ENCODE assay signal across 8 cellular contexts in genomic region chr2:27095745-27096651, GRCh38. TPM values are rescaled to one million over a fixed set of nuclear protein-coding genes. Genes with fewer than 3 reads are reported as not detected.
DNase-seq lines count a peak whose midpoint lies in the region; ATAC-seq and TF ChIP-seq lines count a peak whose summit lies in the region.

No MANE protein-coding gene starts in this region.

- H3K36me3 Mint-ChIP-seq in CD4-positive, CD25-positive, alpha-beta regulatory T cell: peaks cover 5% of the 10 kb centered on the region
- no peaks in the 10 kb centered on the region for H3K36me3 Mint-ChIP-seq in activated naive CD4-positive, alpha-beta T cell treated with anti-CD3 and anti-CD28 coated beads, Interleukin-2, amount 10 ng/mL, durations not matched to agents 7 days and 5 days
- H3K36me3 Mint-ChIP-seq in osteocyte (ENCODE audit: unreplicated experiment): no peaks in the 10 kb centered on the region

- no peaks in the 10 kb centered on the region for H4K20me1 ChIP-seq in GM23248 (ENCODE audit: insufficient read depth)

- H2AFZ ChIP-seq in GM23248: peak overlapping the region; percentile 87

- H3K4me3 Mint-ChIP-seq in CD4-positive, CD25-positive, alpha-beta regulatory T cell: peak overlapping the region in 2 of 4 donors; percentile 24 to 26
- H3K4me3 Mint-ChIP-seq in activated naive CD4-positive, alpha-beta T cell treated with anti-CD3 and anti-CD28 coated beads, Interleukin-2, amount 10 ng/mL, durations not matched to agents 7 days and 5 days: no peak overlapping the region
- H3K4me3 Mint-ChIP-seq in osteocyte (ENCODE audit: unreplicated experiment): peak overlapping the region; percentile 59

- no peaks in the 10 kb centered on the region for H3K9me3 ChIP-seq in CD4-positive, CD25-positive, alpha-beta regulatory T cell (ENCODE audit: control insufficient read depth in 2 of 2, low read length in 2 of 2)
- H3K9me3 ChIP-seq in GM23248 (ENCODE audit: low read depth): no peaks in the 10 kb centered on the region

- no peaks in the 10 kb centered on the region for H3K9me3 Mint-ChIP-seq in CD4-positive, CD25-positive, alpha-beta regulatory T cell
- no peaks in the 10 kb centered on the region for H3K9me3 Mint-ChIP-seq in activated naive CD4-positive, alpha-beta T cell treated with anti-CD3 and anti-CD28 coated beads, Interleukin-2, amount 10 ng/mL, durations not matched to agents 7 days and 5 days
- no peaks in the 10 kb centered on the region for H3K9me3 Mint-ChIP-seq in osteocyte (ENCODE audit: unreplicated experiment)

- H3K9ac ChIP-seq in GM23248: no peak overlapping the region

- peak overlapping the region in 1 of 3 donors; percentile 20 for H3K27ac Mint-ChIP-seq in CD4-positive, CD25-positive, alpha-beta regulatory T cell
- H3K27ac Mint-ChIP-seq in activated naive CD4-positive, alpha-beta T cell treated with anti-CD3 and anti-CD28 coated beads, Interleukin-2, amount 10 ng/mL, durations not matched to agents 7 days and 5 days: no peak overlapping the region
- no peak overlapping the region for H3K27ac Mint-ChIP-seq in osteocyte (ENCODE audit: unreplicated experiment)

- intact Hi-C loops in head of caudate nucleus (cut with DNase I): loop anchor here (10.0 kb wide), 1 partner anchor 189 kb away; the partner anchor contains the start of gene TRIM54

- no peaks in the 10 kb centered on the region for H3K9me2 ChIP-seq in GM23248 (ENCODE audit: insufficient read depth)

- no peak overlapping the region for H3K27ac ChIP-seq in CD4-positive, CD25-positive, alpha-beta regulatory T cell (ENCODE audit: insufficient read depth, low read length, poor library complexity, severe bottlenecking)
- H3K27ac ChIP-seq in GM23248: no peak overlapping the region

- ATAC-seq in CD4-positive, CD25-positive, alpha-beta regulatory T cell (ENCODE audit: low read depth in 2 of 2): peak; percentile 48 to 57
- no peak for ATAC-seq in HG03095 (IDR thresholded peaks at IDR 0.05; ENCODE audit: unreplicated experiment)
- ATAC-seq in GM19455 (IDR thresholded peaks at IDR 0.05; ENCODE audit: unreplicated experiment): no peak

- no peak for TF ChIP-seq CTCF in osteocyte (IDR thresholded peaks at IDR 0.05)

- CTCF ChIA-PET in activated naive CD4-positive, alpha-beta T cell treated with anti-CD3 and anti-CD28 coated beads, Interleukin-2, amount 10 ng/mL, durations not matched to agents 7 days and 5 days (lab: Charles Lee): interaction anchor here (0.9 to 3.0 kb wide), 4 partner anchors 9 to 207 kb away, joined by 3 to 13 read pairs (median 7); partner anchors contain the start of gene KHK

- in situ Hi-C loops in GM23248 (cut with MboI): no loop called here

- peaks cover 6% of the 10 kb centered on the region for H3K4me1 ChIP-seq in CD4-positive, CD25-positive, alpha-beta regulatory T cell (ENCODE audit: control insufficient read depth, insufficient read depth, low read length, poor library complexity, severe bottlenecking)
- no peaks in the 10 kb centered on the region for H3K4me1 ChIP-seq in GM23248 (ENCODE audit: insufficient read depth)

- H3K27me3 ChIP-seq in CD4-positive, CD25-positive, alpha-beta regulatory T cell (ENCODE audit: control insufficient read depth, insufficient read depth, low read length): no peaks in the 10 kb centered on the region
- H3K27me3 ChIP-seq in GM23248 (replicated peaks; ENCODE audit: insufficient read depth): no peaks in the 10 kb centered on the region

- H3K4me2 ChIP-seq in GM23248 (ENCODE audit: unreplicated experiment): peak overlapping the region; percentile 67

- peaks cover 0 to 19% (median 9%) of the 10 kb centered on the region in 4 donors for H3K4me1 Mint-ChIP-seq in CD4-positive, CD25-positive, alpha-beta regulatory T cell
- peaks cover 15% of the 10 kb centered on the region for H3K4me1 Mint-ChIP-seq in activated naive CD4-positive, alpha-beta T cell treated with anti-CD3 and anti-CD28 coated beads, Interleukin-2, amount 10 ng/mL, durations not matched to agents 7 days and 5 days
- peaks cover 4% of the 10 kb centered on the region for H3K4me1 Mint-ChIP-seq in osteocyte (ENCODE audit: unreplicated experiment)

- H3F3A ChIP-seq in GM23248 (ENCODE audit: insufficient read depth): no peaks in the 10 kb centered on the region

- DNase-seq in CD4-positive, CD25-positive, alpha-beta regulatory T cell: peak; percentile 22 to 65 (median 31)
- DNase-seq in GM23248 (peak; percentile 80), NCI-H748 treated with DMSO at 0.1 percent for 48 hours (lab: John Stamatoyannopoulos, UW) (peak; percentile 28), head of caudate nucleus (peak; percentile 58 to 91 (median 80)), osteocyte (ENCODE audit: extremely low spot score, unreplicated experiment) (peak; percentile 79)
- DNase-seq in activated naive CD4-positive, alpha-beta T cell treated with anti-CD3 and anti-CD28 coated beads, Interleukin-2, amount 10 ng/mL, durations not matched to agents 7 days and 5 days: peak; percentile 67

- H3K36me3 ChIP-seq in CD4-positive, CD25-positive, alpha-beta regulatory T cell (ENCODE audit: control insufficient read depth, insufficient read depth, low read length): no peaks in the 10 kb centered on the region
- no peaks in the 10 kb centered on the region for H3K36me3 ChIP-seq in GM23248 (ENCODE audit: low read depth)

- H3K27me3 Mint-ChIP-seq in CD4-positive, CD25-positive, alpha-beta regulatory T cell: no peaks in the 10 kb centered on the region
- no peaks in the 10 kb centered on the region for H3K27me3 Mint-ChIP-seq in activated naive CD4-positive, alpha-beta T cell treated with anti-CD3 and anti-CD28 coated beads, Interleukin-2, amount 10 ng/mL, durations not matched to agents 7 days and 5 days
- no peaks in the 10 kb centered on the region for H3K27me3 Mint-ChIP-seq in osteocyte (ENCODE audit: unreplicated experiment)

- WGBS in GM23248 (ENCODE audit: low coverage in 1 of 2, low lambda C conversion rate in 2 of 2, missing lambda C conversion rate in 2 of 2), 2 experiments: 24 to 25% methylated on average over 18 of the region's 18 CpGs

- no peak overlapping the region for H3K4me3 ChIP-seq in CD4-positive, CD25-positive, alpha-beta regulatory T cell (ENCODE audit: low read depth, low read length)
- peak overlapping the region; percentile 45 for H3K4me3 ChIP-seq in GM23248

- no peaks in the 10 kb centered on the region for H3K79me2 ChIP-seq in GM23248 (ENCODE audit: insufficient read depth)

RNA-seq across cellular contexts. Expression of gene KHK, which starts 9.4 kb away (rescaled TPM):
- 5.3 TPM for total RNA-seq in CD4-positive, CD25-positive, alpha-beta regulatory T cell
- 1 to 10 TPM; 3.4 to 6.6 (median 6.0) TPM for polyA plus RNA-seq in CD4-positive, CD25-positive, alpha-beta regulatory T cell
- not detected in 2 replicates for total RNA-seq in GM23248 (2014; rRNA removed; shearing (Covaris generic))
- 0.24 and 0.51 TPM in 2 replicates for polyA plus RNA-seq in GM23248 (2016; fragmentation: Nextera tagmentation; extraction: Ambion mirVana)
- 2.0 and 2.4 TPM in 2 replicates for total RNA-seq in osteocyte

RNA-seq across cellular contexts. Expression of gene EMILIN1, which starts 17.6 kb away (rescaled TPM):
- 0.22 TPM for total RNA-seq in CD4-positive, CD25-positive, alpha-beta regulatory T cell
- polyA plus RNA-seq in CD4-positive, CD25-positive, alpha-beta regulatory T cell: 1 to 10 TPM in 2 of 4 donors, under 1 TPM in 2; 0.33 to 1.5 (median 0.94) TPM
- 219 and 229 TPM in 2 replicates for total RNA-seq in GM23248 (2014; rRNA removed; shearing (Covaris generic))
- 61.5 and 65.0 TPM in 2 replicates for polyA plus RNA-seq in GM23248 (2016; fragmentation: Nextera tagmentation; extraction: Ambion mirVana)
- 206 and 212 TPM in 2 replicates for total RNA-seq in osteocyte

RNA-seq across cellular contexts. Expression of gene CGREF1, which starts 22.9 kb away (rescaled TPM):
- not detected for total RNA-seq in CD4-positive, CD25-positive, alpha-beta regulatory T cell
- polyA plus RNA-seq in CD4-positive, CD25-positive, alpha-beta regulatory T cell: under 1 TPM in 1 of 4 donors, not detected in 3; 0.20 TPM
- 19.2 and 23.3 TPM in 2 replicates for total RNA-seq in GM23248 (2014; rRNA removed; shearing (Covaris generic))
- 17.2 and 17.8 TPM in 2 replicates for polyA plus RNA-seq in GM23248 (2016; fragmentation: Nextera tagmentation; extraction: Ambion mirVana)
- total RNA-seq in osteocyte: 1.2 and 1.9 TPM in 2 replicates

RNA-seq across cellular contexts. Expression of gene OST4, which starts 24.5 kb away (rescaled TPM):
- total RNA-seq in CD4-positive, CD25-positive, alpha-beta regulatory T cell: 279 TPM
- polyA plus RNA-seq in CD4-positive, CD25-positive, alpha-beta regulatory T cell: 1,000 to 10,000 TPM in 1 of 4 donors, 100 to 1,000 TPM in 3; 827 to 1,033 (median 916) TPM
- total RNA-seq in GM23248 (2014; rRNA removed; shearing (Covaris generic)): 445 and 499 TPM in 2 replicates
- polyA plus RNA-seq in GM23248 (2016; fragmentation: Nextera tagmentation; extraction: Ambion mirVana): 906 and 942 TPM in 2 replicates
- 369 and 380 TPM in 2 replicates for total RNA-seq in osteocyte

RNA-seq across cellular contexts. Expression of gene ABHD1, which starts 27.6 kb away (rescaled TPM):
- total RNA-seq in CD4-positive, CD25-positive, alpha-beta regulatory T cell: 0.89 TPM
- polyA plus RNA-seq in CD4-positive, CD25-positive, alpha-beta regulatory T cell: 1 to 10 TPM in 2 of 4 donors, under 1 TPM in 2; 0.21 to 1.7 (median 0.98) TPM
- total RNA-seq in GM23248 (2014; rRNA removed; shearing (Covaris generic)): not detected in 2 replicates
- not detected in 2 replicates for polyA plus RNA-seq in GM23248 (2016; fragmentation: Nextera tagmentation; extraction: Ambion mirVana)
- 0.48 TPM in 1 of 2 replicates, not detected in the other for total RNA-seq in osteocyte

Comparison
In these comparisons a context has a peak if more than half of its experiments do, and no peak if none do; other contexts are left out.
1. ATAC-seq: peak in CD4-positive, CD25-positive, alpha-beta regulatory T cell (2 of 2); none in HG03095 (single experiment) and GM19455 (single experiment).
2. DNase-seq: peak in every context shown above with its lines; median percentile 80 in head of caudate nucleus; 80 in GM23248; 79 in osteocyte; 67 in activated naive CD4-positive, alpha-beta T cell treated with anti-CD3 and anti-CD28 coated beads, Interleukin-2, amount 10 ng/mL, durations not matched to agents 7 days and 5 days; 31 in CD4-positive, CD25-positive, alpha-beta regulatory T cell; 28 in NCI-H748 treated with DMSO at 0.1 percent for 48 hours.
3. RNA of gene EMILIN1, which starts 17.6 kb away (total RNA-seq): 219 to 229 TPM in GM23248 and 206 to 212 TPM in osteocyte; 0.22 TPM in CD4-positive, CD25-positive, alpha-beta regulatory T cell (single experiment); every median in the first group is over 100 times any median in the second.